Comparison of ENCODE assay signal across 1 cellular context in genomic region chr19:43950834-43951626, GRCh38.
A peak's percentile ranks its signal among the peaks of the same experiment; 100 is the strongest.
TF ChIP-seq lines count a peak whose summit lies in the region.

ZNF221 (plus strand) TSS chr19:43951228; CDS start chr19:43962727, 11,499 bp downstream.

TF ChIP-seq in HepG2, 621 proteins besides CTCF, POLR2A, EP300 and RAD21 (continued from another document and continues in another):
- no peak for TF ChIP-seq ZNF770 (CRISPR knock-in tag; IDR thresholded peaks at IDR 0.05)
- TF ChIP-seq, protein P1, sequence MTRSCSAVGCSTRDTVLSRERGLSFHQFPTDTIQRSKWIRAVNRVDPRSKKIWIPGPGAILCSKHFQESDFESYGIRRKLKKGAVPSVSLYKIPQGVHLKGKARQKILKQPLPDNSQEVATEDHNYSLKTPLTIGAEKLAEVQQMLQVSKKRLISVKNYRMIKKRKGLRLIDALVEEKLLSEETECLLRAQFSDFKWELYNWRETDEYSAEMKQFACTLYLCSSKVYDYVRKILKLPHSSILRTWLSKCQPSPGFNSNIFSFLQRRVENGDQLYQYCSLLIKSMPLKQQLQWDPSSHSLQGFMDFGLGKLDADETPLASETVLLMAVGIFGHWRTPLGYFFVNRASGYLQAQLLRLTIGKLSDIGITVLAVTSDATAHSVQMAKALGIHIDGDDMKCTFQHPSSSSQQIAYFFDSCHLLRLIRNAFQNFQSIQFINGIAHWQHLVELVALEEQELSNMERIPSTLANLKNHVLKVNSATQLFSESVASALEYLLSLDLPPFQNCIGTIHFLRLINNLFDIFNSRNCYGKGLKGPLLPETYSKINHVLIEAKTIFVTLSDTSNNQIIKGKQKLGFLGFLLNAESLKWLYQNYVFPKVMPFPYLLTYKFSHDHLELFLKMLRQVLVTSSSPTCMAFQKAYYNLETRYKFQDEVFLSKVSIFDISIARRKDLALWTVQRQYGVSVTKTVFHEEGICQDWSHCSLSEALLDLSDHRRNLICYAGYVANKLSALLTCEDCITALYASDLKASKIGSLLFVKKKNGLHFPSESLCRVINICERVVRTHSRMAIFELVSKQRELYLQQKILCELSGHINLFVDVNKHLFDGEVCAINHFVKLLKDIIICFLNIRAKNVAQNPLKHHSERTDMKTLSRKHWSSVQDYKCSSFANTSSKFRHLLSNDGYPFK (CRISPR knock-in tag; IDR thresholded peaks at IDR 0.05; ENCODE audit: borderline replicate concordance) = peak; percentile 77; the same call in 1 of the 2 replicates
- no peak for TF ChIP-seq GTF3A (CRISPR knock-in tag; conservative IDR thresholded peaks at IDR 0.05)
- TF ChIP-seq MLLT10 (CRISPR knock-in tag; IDR thresholded peaks at IDR 0.05) = no peak
- no peak for TF ChIP-seq FOXA1 (IDR thresholded peaks at IDR 0.05)
- no peak for TF ChIP-seq FOXA1 (CRISPR knock-in tag; IDR thresholded peaks at IDR 0.05)
- TF ChIP-seq MNT (IDR thresholded peaks at IDR 0.05) = no peak
- TF ChIP-seq SMYD3 (CRISPR knock-in tag; IDR thresholded peaks at IDR 0.05) = no peak
- TF ChIP-seq, protein P2, sequence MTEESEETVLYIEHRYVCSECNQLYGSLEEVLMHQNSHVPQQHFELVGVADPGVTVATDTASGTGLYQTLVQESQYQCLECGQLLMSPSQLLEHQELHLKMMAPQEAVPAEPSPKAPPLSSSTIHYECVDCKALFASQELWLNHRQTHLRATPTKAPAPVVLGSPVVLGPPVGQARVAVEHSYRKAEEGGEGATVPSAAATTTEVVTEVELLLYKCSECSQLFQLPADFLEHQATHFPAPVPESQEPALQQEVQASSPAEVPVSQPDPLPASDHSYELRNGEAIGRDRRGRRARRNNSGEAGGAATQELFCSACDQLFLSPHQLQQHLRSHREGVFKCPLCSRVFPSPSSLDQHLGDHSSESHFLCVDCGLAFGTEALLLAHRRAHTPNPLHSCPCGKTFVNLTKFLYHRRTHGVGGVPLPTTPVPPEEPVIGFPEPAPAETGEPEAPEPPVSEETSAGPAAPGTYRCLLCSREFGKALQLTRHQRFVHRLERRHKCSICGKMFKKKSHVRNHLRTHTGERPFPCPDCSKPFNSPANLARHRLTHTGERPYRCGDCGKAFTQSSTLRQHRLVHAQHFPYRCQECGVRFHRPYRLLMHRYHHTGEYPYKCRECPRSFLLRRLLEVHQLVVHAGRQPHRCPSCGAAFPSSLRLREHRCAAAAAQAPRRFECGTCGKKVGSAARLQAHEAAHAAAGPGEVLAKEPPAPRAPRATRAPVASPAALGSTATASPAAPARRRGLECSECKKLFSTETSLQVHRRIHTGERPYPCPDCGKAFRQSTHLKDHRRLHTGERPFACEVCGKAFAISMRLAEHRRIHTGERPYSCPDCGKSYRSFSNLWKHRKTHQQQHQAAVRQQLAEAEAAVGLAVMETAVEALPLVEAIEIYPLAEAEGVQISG (CRISPR knock-in tag; IDR thresholded peaks at IDR 0.05) = peak; percentile 95
- TF ChIP-seq RBM39 (IDR thresholded peaks at IDR 0.05; ENCODE audit: low read depth, low read length, poor library complexity, severe bottlenecking) = no peak
- TF ChIP-seq ZNF34 (CRISPR knock-in tag; IDR thresholded peaks at IDR 0.05; ENCODE audit: borderline replicate concordance) = no peak
- TF ChIP-seq RORA (CRISPR knock-in tag; IDR thresholded peaks at IDR 0.05) = 0 out of 2 replicates have a peak, but pooled peaks have one; percentile 29
- TF ChIP-seq, protein P3, sequence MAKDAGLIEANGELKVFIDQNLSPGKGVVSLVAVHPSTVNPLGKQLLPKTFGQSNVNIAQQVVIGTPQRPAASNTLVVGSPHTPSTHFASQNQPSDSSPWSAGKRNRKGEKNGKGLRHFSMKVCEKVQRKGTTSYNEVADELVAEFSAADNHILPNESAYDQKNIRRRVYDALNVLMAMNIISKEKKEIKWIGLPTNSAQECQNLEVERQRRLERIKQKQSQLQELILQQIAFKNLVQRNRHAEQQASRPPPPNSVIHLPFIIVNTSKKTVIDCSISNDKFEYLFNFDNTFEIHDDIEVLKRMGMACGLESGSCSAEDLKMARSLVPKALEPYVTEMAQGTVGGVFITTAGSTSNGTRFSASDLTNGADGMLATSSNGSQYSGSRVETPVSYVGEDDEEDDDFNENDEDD (CRISPR knock-in tag; IDR thresholded peaks at IDR 0.05; ENCODE audit: borderline replicate concordance) = peak; percentile 51; the same call in 1 of the 2 replicates
- TF ChIP-seq THAP11 (CRISPR knock-in tag; IDR thresholded peaks at IDR 0.05) = peak; percentile 100
- TF ChIP-seq ZNF619 (CRISPR knock-in tag; IDR thresholded peaks at IDR 0.05) = no peak
- peak; percentile 43; the same call in 1 of the 2 replicates for TF ChIP-seq ZNF614 (CRISPR knock-in tag; IDR thresholded peaks at IDR 0.05; ENCODE audit: borderline replicate concordance)
- no peak for TF ChIP-seq RXRA (CRISPR knock-in tag; IDR thresholded peaks at IDR 0.05)
- TF ChIP-seq GPN1 (CRISPR knock-in tag; IDR thresholded peaks at IDR 0.05; ENCODE audit: borderline replicate concordance) = no peak
- TF ChIP-seq XRCC5 (optimal IDR thresholded peaks at IDR 0.05; ENCODE audit: low read length) = peak; percentile 34
- no peak for TF ChIP-seq PRMT3 (CRISPR knock-in tag; IDR thresholded peaks at IDR 0.05; ENCODE audit: borderline replicate concordance, low read depth)
- no peak for TF ChIP-seq ADNP (CRISPR knock-in tag; IDR thresholded peaks at IDR 0.05)
- no peak for TF ChIP-seq ZNF850 (CRISPR knock-in tag; conservative IDR thresholded peaks at IDR 0.05)
- TF ChIP-seq NR2F2 (IDR thresholded peaks at IDR 0.05; ENCODE audit: borderline replicate concordance, low read depth) = no peak
- TF ChIP-seq REPIN1 (CRISPR knock-in tag; IDR thresholded peaks at IDR 0.05; ENCODE audit: borderline replicate concordance, low read depth) = peak; percentile 71; the same call in 1 of the 2 replicates
- TF ChIP-seq JDP2 (CRISPR knock-in tag; IDR thresholded peaks at IDR 0.05; ENCODE audit: borderline replicate concordance) = no peak
- no peak for TF ChIP-seq ATM (IDR thresholded peaks at IDR 0.05; ENCODE audit: borderline replicate concordance)
- peak; percentile 53; the same call in 1 of the 2 replicates for TF ChIP-seq SRY (CRISPR knock-in tag; IDR thresholded peaks at IDR 0.05)
- TF ChIP-seq, protein P4, sequence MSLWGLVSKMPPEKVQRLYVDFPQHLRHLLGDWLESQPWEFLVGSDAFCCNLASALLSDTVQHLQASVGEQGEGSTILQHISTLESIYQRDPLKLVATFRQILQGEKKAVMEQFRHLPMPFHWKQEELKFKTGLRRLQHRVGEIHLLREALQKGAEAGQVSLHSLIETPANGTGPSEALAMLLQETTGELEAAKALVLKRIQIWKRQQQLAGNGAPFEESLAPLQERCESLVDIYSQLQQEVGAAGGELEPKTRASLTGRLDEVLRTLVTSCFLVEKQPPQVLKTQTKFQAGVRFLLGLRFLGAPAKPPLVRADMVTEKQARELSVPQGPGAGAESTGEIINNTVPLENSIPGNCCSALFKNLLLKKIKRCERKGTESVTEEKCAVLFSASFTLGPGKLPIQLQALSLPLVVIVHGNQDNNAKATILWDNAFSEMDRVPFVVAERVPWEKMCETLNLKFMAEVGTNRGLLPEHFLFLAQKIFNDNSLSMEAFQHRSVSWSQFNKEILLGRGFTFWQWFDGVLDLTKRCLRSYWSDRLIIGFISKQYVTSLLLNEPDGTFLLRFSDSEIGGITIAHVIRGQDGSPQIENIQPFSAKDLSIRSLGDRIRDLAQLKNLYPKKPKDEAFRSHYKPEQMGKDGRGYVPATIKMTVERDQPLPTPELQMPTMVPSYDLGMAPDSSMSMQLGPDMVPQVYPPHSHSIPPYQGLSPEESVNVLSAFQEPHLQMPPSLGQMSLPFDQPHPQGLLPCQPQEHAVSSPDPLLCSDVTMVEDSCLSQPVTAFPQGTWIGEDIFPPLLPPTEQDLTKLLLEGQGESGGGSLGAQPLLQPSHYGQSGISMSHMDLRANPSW (CRISPR knock-in tag; IDR thresholded peaks at IDR 0.05; ENCODE audit: borderline replicate concordance) = no peak
- TF ChIP-seq BRCA1 (CRISPR knock-in tag; IDR thresholded peaks at IDR 0.05) = no peak
- TF ChIP-seq SIN3A (IDR thresholded peaks at IDR 0.05; ENCODE audit: borderline replicate concordance, low read depth, low read length) = no peak
- no peak for TF ChIP-seq MTERF4 (CRISPR knock-in tag; IDR thresholded peaks at IDR 0.05)
- TF ChIP-seq ZNF709 (CRISPR knock-in tag; IDR thresholded peaks at IDR 0.05) = no peak
- TF ChIP-seq, protein P5, sequence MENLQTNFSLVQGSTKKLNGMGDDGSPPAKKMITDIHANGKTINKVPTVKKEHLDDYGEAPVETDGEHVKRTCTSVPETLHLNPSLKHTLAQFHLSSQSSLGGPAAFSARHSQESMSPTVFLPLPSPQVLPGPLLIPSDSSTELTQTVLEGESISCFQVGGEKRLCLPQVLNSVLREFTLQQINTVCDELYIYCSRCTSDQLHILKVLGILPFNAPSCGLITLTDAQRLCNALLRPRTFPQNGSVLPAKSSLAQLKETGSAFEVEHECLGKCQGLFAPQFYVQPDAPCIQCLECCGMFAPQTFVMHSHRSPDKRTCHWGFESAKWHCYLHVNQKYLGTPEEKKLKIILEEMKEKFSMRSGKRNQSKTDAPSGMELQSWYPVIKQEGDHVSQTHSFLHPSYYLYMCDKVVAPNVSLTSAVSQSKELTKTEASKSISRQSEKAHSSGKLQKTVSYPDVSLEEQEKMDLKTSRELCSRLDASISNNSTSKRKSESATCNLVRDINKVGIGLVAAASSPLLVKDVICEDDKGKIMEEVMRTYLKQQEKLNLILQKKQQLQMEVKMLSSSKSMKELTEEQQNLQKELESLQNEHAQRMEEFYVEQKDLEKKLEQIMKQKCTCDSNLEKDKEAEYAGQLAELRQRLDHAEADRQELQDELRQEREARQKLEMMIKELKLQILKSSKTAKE (CRISPR knock-in tag; IDR thresholded peaks at IDR 0.05; ENCODE audit: borderline replicate concordance) = no peak
- no peak for TF ChIP-seq DRAP1 (CRISPR knock-in tag; IDR thresholded peaks at IDR 0.05)
- peak; percentile 46; the same call in 1 of the 2 replicates for TF ChIP-seq TBX2 (CRISPR knock-in tag; IDR thresholded peaks at IDR 0.05; ENCODE audit: borderline replicate concordance)
- no peak for TF ChIP-seq TIGD3 (CRISPR knock-in tag; IDR thresholded peaks at IDR 0.05; ENCODE audit: borderline replicate concordance)
- TF ChIP-seq MAFG (CRISPR knock-in tag; IDR thresholded peaks at IDR 0.05) = no peak
- TF ChIP-seq PHF20 (CRISPR knock-in tag; IDR thresholded peaks at IDR 0.05) = peak; percentile 84
- no peak for TF ChIP-seq SMAD9 (CRISPR knock-in tag; IDR thresholded peaks at IDR 0.05)
- peak; percentile 95 for TF ChIP-seq ELF1 (CRISPR knock-in tag; IDR thresholded peaks at IDR 0.05)
- no peak for TF ChIP-seq FOSL1 (CRISPR knock-in tag; IDR thresholded peaks at IDR 0.05; ENCODE audit: borderline replicate concordance)
